In the genomic region with DNA sequence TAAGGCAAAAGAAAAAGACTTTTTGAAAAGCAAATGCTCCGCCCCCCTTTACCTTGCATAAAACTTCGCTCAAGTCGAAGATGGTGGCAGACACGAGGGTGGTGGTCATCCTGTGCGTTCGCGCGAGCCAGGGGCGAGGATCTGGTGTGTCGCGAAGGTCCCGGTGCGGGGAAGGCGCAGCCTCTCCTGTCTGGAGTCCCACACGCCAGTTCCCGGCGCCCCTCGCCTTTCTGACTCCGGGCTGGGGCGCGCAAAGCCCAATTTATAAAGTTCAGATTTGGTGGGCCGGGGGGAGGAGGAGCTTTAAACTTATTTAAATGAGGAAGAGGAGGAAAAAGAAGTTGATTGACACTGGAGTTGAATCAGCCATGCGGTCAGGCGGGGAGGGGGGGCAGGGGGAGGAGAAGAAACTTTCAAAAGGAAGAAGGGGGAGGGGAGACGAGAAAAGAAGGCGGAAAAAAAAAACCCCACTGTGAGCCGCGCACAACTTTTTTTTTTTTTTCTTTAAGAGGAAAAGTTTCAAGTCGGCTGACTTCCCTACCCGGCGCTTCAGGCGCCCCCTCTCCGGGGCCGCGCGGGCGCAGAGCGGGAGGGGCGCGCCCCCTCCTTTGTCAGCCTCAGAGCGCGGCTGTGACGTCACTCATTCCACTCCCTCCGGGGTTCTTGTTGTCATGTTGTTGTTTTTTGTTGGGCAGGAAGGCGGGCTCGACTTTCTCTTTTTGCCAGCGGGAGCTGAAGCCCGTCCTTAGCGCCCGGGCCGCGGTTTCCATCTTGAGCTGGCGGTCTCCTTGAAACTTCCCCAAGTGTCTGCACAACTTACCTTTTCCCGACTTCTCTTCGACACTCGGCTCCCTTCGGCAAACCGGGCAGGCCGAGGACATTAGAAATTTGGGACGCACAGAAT, we compare ENCODE assay signal across 1 cellular context.
A peak's percentile ranks its signal among the peaks of the same experiment; 100 is the strongest.
TF ChIP-seq lines count a peak whose summit lies in the region.

A gene with protein sequence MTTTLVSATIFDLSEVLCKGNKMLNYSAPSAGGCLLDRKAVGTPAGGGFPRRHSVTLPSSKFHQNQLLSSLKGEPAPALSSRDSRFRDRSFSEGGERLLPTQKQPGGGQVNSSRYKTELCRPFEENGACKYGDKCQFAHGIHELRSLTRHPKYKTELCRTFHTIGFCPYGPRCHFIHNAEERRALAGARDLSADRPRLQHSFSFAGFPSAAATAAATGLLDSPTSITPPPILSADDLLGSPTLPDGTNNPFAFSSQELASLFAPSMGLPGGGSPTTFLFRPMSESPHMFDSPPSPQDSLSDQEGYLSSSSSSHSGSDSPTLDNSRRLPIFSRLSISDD (minus strand): TSS at position 238 of the 904 bp plus-strand sequence. CDS start 129 bp downstream, at position 109.

TF ChIP-seq in liver, 16 proteins besides CTCF, POLR2A, EP300 and RAD21 (continued from another document):
- TF ChIP-seq, protein P1, sequence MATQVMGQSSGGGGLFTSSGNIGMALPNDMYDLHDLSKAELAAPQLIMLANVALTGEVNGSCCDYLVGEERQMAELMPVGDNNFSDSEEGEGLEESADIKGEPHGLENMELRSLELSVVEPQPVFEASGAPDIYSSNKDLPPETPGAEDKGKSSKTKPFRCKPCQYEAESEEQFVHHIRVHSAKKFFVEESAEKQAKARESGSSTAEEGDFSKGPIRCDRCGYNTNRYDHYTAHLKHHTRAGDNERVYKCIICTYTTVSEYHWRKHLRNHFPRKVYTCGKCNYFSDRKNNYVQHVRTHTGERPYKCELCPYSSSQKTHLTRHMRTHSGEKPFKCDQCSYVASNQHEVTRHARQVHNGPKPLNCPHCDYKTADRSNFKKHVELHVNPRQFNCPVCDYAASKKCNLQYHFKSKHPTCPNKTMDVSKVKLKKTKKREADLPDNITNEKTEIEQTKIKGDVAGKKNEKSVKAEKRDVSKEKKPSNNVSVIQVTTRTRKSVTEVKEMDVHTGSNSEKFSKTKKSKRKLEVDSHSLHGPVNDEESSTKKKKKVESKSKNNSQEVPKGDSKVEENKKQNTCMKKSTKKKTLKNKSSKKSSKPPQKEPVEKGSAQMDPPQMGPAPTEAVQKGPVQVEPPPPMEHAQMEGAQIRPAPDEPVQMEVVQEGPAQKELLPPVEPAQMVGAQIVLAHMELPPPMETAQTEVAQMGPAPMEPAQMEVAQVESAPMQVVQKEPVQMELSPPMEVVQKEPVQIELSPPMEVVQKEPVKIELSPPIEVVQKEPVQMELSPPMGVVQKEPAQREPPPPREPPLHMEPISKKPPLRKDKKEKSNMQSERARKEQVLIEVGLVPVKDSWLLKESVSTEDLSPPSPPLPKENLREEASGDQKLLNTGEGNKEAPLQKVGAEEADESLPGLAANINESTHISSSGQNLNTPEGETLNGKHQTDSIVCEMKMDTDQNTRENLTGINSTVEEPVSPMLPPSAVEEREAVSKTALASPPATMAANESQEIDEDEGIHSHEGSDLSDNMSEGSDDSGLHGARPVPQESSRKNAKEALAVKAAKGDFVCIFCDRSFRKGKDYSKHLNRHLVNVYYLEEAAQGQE (IDR thresholded peaks at IDR 0.05) = peak; percentile 95
- TF ChIP-seq RXRA (IDR thresholded peaks at IDR 0.05) (peak in 1 of 2 donors; percentile 39), NR2F2 (IDR thresholded peaks at IDR 0.05) (peak; percentile 35), TAF1 (conservative IDR thresholded peaks at IDR 0.05) (peak; percentile 98), SP1 (IDR thresholded peaks at IDR 0.05) (peak; percentile 73), FOXA2 (IDR thresholded peaks at IDR 0.05) (no peak), HNF4A (conservative IDR thresholded peaks at IDR 0.05) (no peak), HNF4G (IDR thresholded peaks at IDR 0.05) (no peak), FOXA1 (IDR thresholded peaks at IDR 0.05) (peak; percentile 41), JUND (IDR thresholded peaks at IDR 0.05) (peak; percentile 13 to 66), YY1 (IDR thresholded peaks at IDR 0.05) (peak; percentile 93)
- TF ChIP-seq, protein P2, sequence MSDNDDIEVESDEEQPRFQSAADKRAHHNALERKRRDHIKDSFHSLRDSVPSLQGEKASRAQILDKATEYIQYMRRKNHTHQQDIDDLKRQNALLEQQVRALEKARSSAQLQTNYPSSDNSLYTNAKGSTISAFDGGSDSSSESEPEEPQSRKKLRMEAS (IDR thresholded peaks at IDR 0.05) = no peak
